Comparison of ENCODE assay signal across 8 cellular contexts in the genomic region with DNA sequence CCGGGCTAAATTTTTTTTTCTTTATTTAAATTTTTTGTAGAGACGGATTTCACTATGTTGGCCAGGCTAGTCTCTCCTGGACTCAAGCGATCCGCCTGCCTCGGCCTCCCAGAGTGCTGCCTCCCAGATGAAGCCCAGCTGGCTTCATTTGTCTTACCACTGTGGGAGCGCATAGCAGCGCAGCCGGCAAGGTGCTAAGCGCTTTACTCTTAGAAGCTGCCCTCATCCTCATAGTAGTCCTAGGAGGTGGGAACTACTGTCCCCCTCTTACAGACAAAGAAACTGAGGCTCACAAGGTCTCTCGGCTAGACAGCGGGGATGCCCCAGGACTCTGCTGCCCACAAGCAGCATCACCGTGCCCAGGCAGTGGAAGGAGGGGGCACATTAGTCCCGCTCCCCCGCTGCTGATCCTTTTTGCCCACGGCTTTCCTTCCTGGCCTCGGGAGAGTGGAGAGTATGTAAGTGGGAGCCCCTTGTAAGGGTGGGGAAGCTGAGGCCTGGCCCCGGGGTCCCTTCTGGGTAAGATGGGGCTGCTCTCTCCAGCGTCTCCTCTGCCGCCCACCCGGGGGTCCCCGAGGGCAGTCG. TPM values are rescaled to one million over a fixed set of nuclear protein-coding genes. Genes with fewer than 3 reads are reported as not detected.
DNase-seq lines count a peak whose midpoint lies in the region; ATAC-seq and TF ChIP-seq lines count a peak whose summit lies in the region.

No MANE protein-coding gene starts in this region.

- H3K4me3 Mint-ChIP-seq in T-helper 17 cell: peak overlapping the region; percentile 80

- 21 to 41% methylated on average over 11 to 15 of the region's 22 CpGs for WGBS in gastroesophageal sphincter (ENCODE audit: low coverage in 1 of 2), 2 donors
- 16% methylated on average over 22 of the region's 22 CpGs for WGBS in prostate gland

- TF ChIP-seq POLR2A in gastroesophageal sphincter (IDR thresholded peaks at IDR 0.05) (no peak), prostate gland (IDR thresholded peaks at IDR 0.05) (no peak)

- H3K4me1 ChIP-seq in gastroesophageal sphincter (peaks cover 0 to 20% (median 4%) of the 10 kb centered on the region in 3 donors), prostate gland (replicated peaks) (no peaks in the 10 kb centered on the region)

- intact Hi-C loops in prostate gland (cut with DNase I): no loop called here

- H3K27ac ChIP-seq in gastroesophageal sphincter (peak overlapping the region in 2 of 4 donors; percentile 67 to 70), prostate gland (peak overlapping the region; percentile 71 to 85)

- ATAC-seq in T-helper 17 cell (no peak), gastroesophageal sphincter (no peak), GM19395 (IDR thresholded peaks at IDR 0.05; ENCODE audit: unreplicated experiment) (no peak), HG03469 (IDR thresholded peaks at IDR 0.05; ENCODE audit: unreplicated experiment) (no peak), HG03439 (IDR thresholded peaks at IDR 0.05; ENCODE audit: unreplicated experiment) (no peak)

- no peaks in the 10 kb centered on the region for H3K9me3 ChIP-seq in T-helper 17 cell (ENCODE audit: control insufficient read depth, low read length, poor library complexity, severe bottlenecking)
- no peaks in the 10 kb centered on the region for H3K9me3 ChIP-seq in gastroesophageal sphincter
- H3K9me3 ChIP-seq in prostate gland: no peaks in the 10 kb centered on the region

- H3K36me3 ChIP-seq in gastroesophageal sphincter (peaks cover 0 to 2% of the 10 kb centered on the region in 2 donors), prostate gland (no peaks in the 10 kb centered on the region)

- no peak for TF ChIP-seq CTCF in GM12875 (IDR thresholded peaks at IDR 0.05; ENCODE audit: borderline replicate concordance, insufficient read depth, low read depth, low read length)
- no peak for TF ChIP-seq CTCF in gastroesophageal sphincter (IDR thresholded peaks at IDR 0.05)
- no peak for TF ChIP-seq CTCF in prostate gland (IDR thresholded peaks at IDR 0.05)

- H3K4me3 ChIP-seq in GM12875 (ENCODE audit: low read depth, low read length) (peak overlapping the region; percentile 6), gastroesophageal sphincter (peak overlapping the region; percentile 73 to 78), prostate gland (peak overlapping the region; percentile 79 to 85)

- peaks cover 2% of the 10 kb centered on the region for H3K36me3 Mint-ChIP-seq in T-helper 17 cell (ENCODE audit: low read depth)

- DNase-seq in T-helper 17 cell (no peak), prostate gland (ENCODE audit: low spot score) (no peak), medulla oblongata (ENCODE audit: extremely low spot score) (no peak)

- H3K4me1 Mint-ChIP-seq in T-helper 17 cell: peaks cover 19% of the 10 kb centered on the region

- peak overlapping the region; percentile 27 for H3K27ac Mint-ChIP-seq in T-helper 17 cell

- no peak for TF ChIP-seq EP300 in gastroesophageal sphincter (IDR thresholded peaks at IDR 0.05)

- peaks cover 69% of the 10 kb centered on the region for H3K27me3 Mint-ChIP-seq in T-helper 17 cell

- peaks cover 5% of the 10 kb centered on the region for H3K27me3 ChIP-seq in gastroesophageal sphincter
- no peaks in the 10 kb centered on the region for H3K27me3 ChIP-seq in prostate gland (replicated peaks; ENCODE audit: insufficient read depth)

RNA-seq across cellular contexts. Expression of a gene that starts 0.7 kb away (rescaled TPM):
- total RNA-seq in T-helper 17 cell (not detected), gastroesophageal sphincter (100 to 1,000 TPM in 2 of 4 donors, 10 to 100 TPM in 2; 71.5 to 138 (median 101) TPM), prostate gland (100 to 1,000 TPM in 1 of 2 donors, 10 to 100 TPM in 1; 96.2 to 239 TPM)

RNA-seq across cellular contexts. Expression of a gene that starts 14.2 kb away (rescaled TPM):
- not detected for total RNA-seq in T-helper 17 cell
- under 1 TPM in 1 of 4 donors, not detected in 3; 0.58 TPM for total RNA-seq in gastroesophageal sphincter
- total RNA-seq in prostate gland: 1 to 10 TPM in 1 of 2 donors, not detected in 1; 1.6 TPM

RNA-seq across cellular contexts. Expression of a gene that starts 29.8 kb away (rescaled TPM):
- not detected for total RNA-seq in T-helper 17 cell
- total RNA-seq in gastroesophageal sphincter: 10 to 100 TPM in 2 of 4 donors, 1 to 10 TPM in 2; 7.3 to 11.3 (median 8.9) TPM
- total RNA-seq in prostate gland: 10 to 100 TPM in 1 of 2 donors, 1 to 10 TPM in 1; 1.5 to 19.1 TPM

Comparison
In these comparisons a context has a peak if more than half of its experiments do, and no peak if none do; other contexts are left out.
1. H3K4me3 ChIP-seq: peak in every context shown above with its lines; median percentile 82 in prostate gland; 76 in gastroesophageal sphincter; 6 in GM12875.
2. RNA of a gene that starts 0.7 kb away (total RNA-seq): 96.2 to 239 TPM in prostate gland and 71.5 to 138 TPM in gastroesophageal sphincter; not detected in T-helper 17 cell; every median in the first group is over 10 times any median in the second.